1 cellular context compared by ENCODE assay signal in the genomic region with DNA sequence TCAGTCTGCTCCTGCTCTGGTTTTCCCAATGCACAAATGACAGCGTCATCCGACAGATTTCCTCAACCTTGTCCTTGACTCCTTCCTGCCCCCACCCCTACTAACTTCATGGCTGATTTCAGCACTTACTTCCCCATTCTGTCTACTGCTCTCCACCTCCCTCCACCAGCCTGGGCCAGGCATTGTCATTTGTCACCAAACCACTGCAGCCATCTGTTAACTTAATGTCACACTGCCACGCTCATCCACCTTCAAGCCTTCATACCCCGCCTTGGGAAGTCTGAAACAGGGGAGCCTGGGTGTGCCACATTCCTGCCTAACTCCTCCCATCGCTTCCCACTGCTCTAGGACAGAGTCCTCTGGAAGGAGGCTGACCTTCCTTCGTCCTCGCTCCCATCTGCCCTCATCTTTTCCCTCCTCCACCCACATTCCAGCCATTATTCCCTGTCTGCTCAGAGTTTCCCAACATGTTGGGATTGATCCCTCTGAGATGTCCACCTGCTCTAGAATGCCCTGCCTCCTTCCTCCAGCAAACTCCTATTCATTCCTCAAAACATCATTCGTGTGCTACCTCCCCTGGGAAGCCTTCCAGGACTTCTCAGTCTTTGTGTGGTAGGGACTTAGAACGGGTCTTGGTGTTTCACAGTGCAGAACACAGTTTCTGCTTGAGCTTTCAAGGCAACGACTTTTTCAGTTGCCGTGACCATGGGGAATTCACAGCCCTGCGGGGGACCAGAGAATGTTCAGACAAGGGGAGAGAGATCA.
TF ChIP-seq lines count a peak whose summit lies in the region.

No MANE protein-coding gene starts in this region.

TF ChIP-seq in HEK293, 187 proteins besides CTCF, POLR2A, EP300 and RAD21 (continued from another document):
- TF ChIP-seq, protein P1, sequence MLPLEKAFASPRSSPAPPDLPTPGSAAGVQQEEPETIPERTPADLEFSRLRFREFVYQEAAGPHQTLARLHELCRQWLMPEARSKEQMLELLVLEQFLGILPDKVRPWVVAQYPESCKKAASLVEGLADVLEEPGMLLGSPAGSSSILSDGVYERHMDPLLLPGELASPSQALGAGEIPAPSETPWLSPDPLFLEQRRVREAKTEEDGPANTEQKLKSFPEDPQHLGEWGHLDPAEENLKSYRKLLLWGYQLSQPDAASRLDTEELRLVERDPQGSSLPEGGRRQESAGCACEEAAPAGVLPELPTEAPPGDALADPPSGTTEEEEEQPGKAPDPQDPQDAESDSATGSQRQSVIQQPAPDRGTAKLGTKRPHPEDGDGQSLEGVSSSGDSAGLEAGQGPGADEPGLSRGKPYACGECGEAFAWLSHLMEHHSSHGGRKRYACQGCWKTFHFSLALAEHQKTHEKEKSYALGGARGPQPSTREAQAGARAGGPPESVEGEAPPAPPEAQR (tag by site-specific recombination; IDR thresholded peaks at IDR 0.05), result no peak
- peak; percentile 47 for TF ChIP-seq ZFHX2 (tag by site-specific recombination; conservative IDR thresholded peaks at IDR 0.05)
- TF ChIP-seq ZNF585B (tag by site-specific recombination; IDR thresholded peaks at IDR 0.05), result no peak
- TF ChIP-seq ZSCAN23 (tag by site-specific recombination; IDR thresholded peaks at IDR 0.05), result no peak
- TF ChIP-seq, protein P2, sequence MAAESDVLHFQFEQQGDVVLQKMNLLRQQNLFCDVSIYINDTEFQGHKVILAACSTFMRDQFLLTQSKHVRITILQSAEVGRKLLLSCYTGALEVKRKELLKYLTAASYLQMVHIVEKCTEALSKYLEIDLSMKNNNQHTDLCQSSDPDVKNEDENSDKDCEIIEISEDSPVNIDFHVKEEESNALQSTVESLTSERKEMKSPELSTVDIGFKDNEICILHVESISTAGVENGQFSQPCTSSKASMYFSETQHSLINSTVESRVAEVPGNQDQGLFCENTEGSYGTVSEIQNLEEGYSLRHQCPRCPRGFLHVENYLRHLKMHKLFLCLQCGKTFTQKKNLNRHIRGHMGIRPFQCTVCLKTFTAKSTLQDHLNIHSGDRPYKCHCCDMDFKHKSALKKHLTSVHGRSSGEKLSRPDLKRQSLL (tag by site-specific recombination; IDR thresholded peaks at IDR 0.05), result no peak
- no peak for TF ChIP-seq ZNF48 (tag by site-specific recombination; IDR thresholded peaks at IDR 0.05)
- TF ChIP-seq ZFP69B (tag by site-specific recombination; IDR thresholded peaks at IDR 0.05), result no peak
- no peak for TF ChIP-seq ZNF747 (tag by site-specific recombination; IDR thresholded peaks at IDR 0.05)
- TF ChIP-seq, protein P3, sequence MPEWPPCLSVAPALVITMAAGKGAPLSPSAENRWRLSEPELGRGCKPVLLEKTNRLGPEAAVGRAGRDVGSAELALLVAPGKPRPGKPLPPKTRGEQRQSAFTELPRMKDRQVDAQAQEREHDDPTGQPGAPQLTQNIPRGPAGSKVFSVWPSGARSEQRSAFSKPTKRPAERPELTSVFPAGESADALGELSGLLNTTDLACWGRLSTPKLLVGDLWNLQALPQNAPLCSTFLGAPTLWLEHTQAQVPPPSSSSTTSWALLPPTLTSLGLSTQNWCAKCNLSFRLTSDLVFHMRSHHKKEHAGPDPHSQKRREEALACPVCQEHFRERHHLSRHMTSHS (tag by site-specific recombination; IDR thresholded peaks at IDR 0.05), result no peak
